ENCODE assay signal across 7 cellular contexts in the genomic region with DNA sequence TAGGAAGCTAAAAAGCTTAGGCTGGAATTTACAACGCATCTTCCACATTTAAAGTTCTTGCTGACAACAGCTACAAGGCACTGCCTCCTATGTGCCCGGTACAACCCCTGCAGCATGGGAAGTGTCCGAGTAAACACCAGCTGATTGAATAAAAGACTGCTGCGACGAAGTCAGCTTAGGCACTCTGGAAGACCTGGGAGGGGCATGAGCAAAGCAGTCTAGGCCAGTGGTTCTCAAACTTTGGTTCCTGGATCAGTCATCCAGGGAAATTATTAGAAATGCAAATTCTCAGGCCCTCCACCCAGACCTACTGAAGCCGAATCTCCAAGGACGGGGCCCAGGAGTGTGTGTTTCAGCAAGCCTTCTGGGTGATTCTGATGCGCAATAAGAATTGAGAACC.
"Had no signal": no experiment of that assay in that cellular context is flagged by ENCODE, and none has a peak within 500 bp of the region (broad histone marks: within the 10 kb centered on the region; RNA-seq: fewer than 3 reads in every experiment).

No MANE protein-coding gene starts in this region.

- ATAC-seq: GM23338 had no signal

- H3K27ac Mint-ChIP-seq: GM23338, H9 had no signal

- FAIRE-seq: H1, H54, HTR-8/SVneo had no signal

- H3K4me1 Mint-ChIP-seq: GM23338 had no signal

- H3K4me2 ChIP-seq: GM23338 had no signal

- DNase-seq: H9, HCEC 1CT, IMR-90 had no signal

- H3K9me3 Mint-ChIP-seq: GM23338, H9 had no signal

- H3K4me3 ChIP-seq: GM23338 had no signal

- H3K4me3 Mint-ChIP-seq: GM23338, H9 had no signal
